In genomic region chr16:1364510-1364909, GRCh38 we compare ENCODE assay signal across 1 cellular context.
TF ChIP-seq lines count a peak whose summit lies in the region.

No MANE protein-coding gene starts in this region.

TF ChIP-seq in K562, 482 proteins besides CTCF, POLR2A, EP300 and RAD21:
- TF ChIP-seq POLR2G (IDR thresholded peaks at IDR 0.05; ENCODE audit: low read depth, low read length) = peak; percentile 35; the same call in 1 of the 2 replicates
- no peak for TF ChIP-seq BRF1 (IDR thresholded peaks at IDR 0.05; ENCODE audit: borderline replicate concordance, extremely low read depth, insufficient read length)
- TF ChIP-seq RBM22 (IDR thresholded peaks at IDR 0.05; ENCODE audit: low read depth, low read length, poor library complexity, severe bottlenecking) = peak; percentile 34
